In genomic region chr22:23670378-23671295, GRCh38 we compare ENCODE assay signal across 25 cellular contexts. TPM values are rescaled to one million over a fixed set of nuclear protein-coding genes. Genes with fewer than 3 reads are reported as not detected.
"Had no signal": no experiment of that assay in that cellular context is flagged by ENCODE, and none has a peak within 500 bp of the region (broad histone marks: within the 10 kb centered on the region; RNA-seq: fewer than 3 reads in every experiment).

No MANE protein-coding gene starts in this region.

- H3K9me3 ChIP-seq: heart right ventricle, mucosa of descending colon, stomach, testis had no signal

- H3K9me3 Mint-ChIP-seq: activated naive CD8-positive, alpha-beta T cell treated with anti-CD3 and anti-CD28 coated beads, Interleukin-2, amount 50 U/mL, for 24 hours; immature natural killer cell; type B pancreatic cell had no signal

- H3K27me3 Mint-ChIP-seq: activated naive CD4-positive, alpha-beta T cell treated with anti-CD3 and anti-CD28 coated beads, Interleukin-2, amount 10 ng/mL, durations not matched to agents 7 days and 5 days; activated naive CD8-positive, alpha-beta T cell treated with anti-CD3 and anti-CD28 coated beads, Interleukin-2, amount 50 U/mL, for 24 hours; naive B cell; type B pancreatic cell had no signal

- H3K36me3 Mint-ChIP-seq: naive B cell had no signal

- H3K4me3 ChIP-seq: heart right ventricle, mucosa of descending colon, stomach, testis had no signal

- H3K4me1 Mint-ChIP-seq: activated naive CD8-positive, alpha-beta T cell treated with anti-CD3 and anti-CD28 coated beads, Interleukin-2, amount 50 U/mL, for 24 hours; neural crest cell had no signal

- H3K27ac ChIP-seq: brain microvascular endothelial cell, heart right ventricle, stomach, testis had no signal

- H3K36me3 ChIP-seq: brain microvascular endothelial cell had no signal

- H3K27me3 ChIP-seq: brain microvascular endothelial cell, heart right ventricle, stomach, testis had no signal

- FAIRE-seq: endometrium, frontal cortex had no signal

- H3K4me1 ChIP-seq: testis had no signal

- H3K27ac Mint-ChIP-seq: activated naive CD4-positive, alpha-beta T cell treated with anti-CD3 and anti-CD28 coated beads, Interleukin-2, amount 10 ng/mL, durations not matched to agents 7 days and 5 days; activated naive CD8-positive, alpha-beta T cell treated with anti-CD3 and anti-CD28 coated beads, Interleukin-2, amount 50 U/mL, for 24 hours; immature natural killer cell; type B pancreatic cell had no signal

- DNase-seq: activated CD4-positive, alpha-beta T cell treated with anti-CD3 and anti-CD28 coated beads for 1 hour; activated CD8-positive, alpha-beta memory T cell treated with anti-CD3 and anti-CD28 coated beads for 24 hours; activated CD8-positive, alpha-beta memory T cell treated with anti-CD3 and anti-CD28 coated beads, Interleukin-2, amount 50 U/mL, for 48 hours; activated effector memory CD4-positive, alpha-beta T cell treated with Interleukin-2 at 50 U/mL for 16 hours; activated naive CD4-positive, alpha-beta T cell treated with anti-CD3 and anti-CD28 coated beads, Interleukin-2, amount 10 ng/mL, durations not matched to agents 7 days and 5 days; activated naive CD8-positive, alpha-beta T cell treated with anti-CD3 and anti-CD28 coated beads, Interleukin-2, amount 50 U/mL, for 24 hours; activated T-cell treated with anti-CD3 and anti-CD28 coated beads, Interleukin-2, amount 50 U/mL, for 48 hours; brain microvascular endothelial cell; central memory CD4-positive, alpha-beta T cell; cortex of kidney; erythroblast; heart right ventricle; immature natural killer cell; mesenchymal stem cell; naive B cell; retina; stomach; T-helper 1 cell; T-helper 9 cell; testis had no signal

- H3K4me3 Mint-ChIP-seq: activated naive CD4-positive, alpha-beta T cell treated with anti-CD3 and anti-CD28 coated beads, Interleukin-2, amount 10 ng/mL, durations not matched to agents 7 days and 5 days; activated naive CD8-positive, alpha-beta T cell treated with anti-CD3 and anti-CD28 coated beads, Interleukin-2, amount 50 U/mL, for 24 hours; immature natural killer cell; naive B cell; neural crest cell; type B pancreatic cell had no signal

RNA-seq across cellular contexts. Expression of gene RGL4, which starts 20.2 kb away (rescaled TPM):
- total RNA-seq: frontal cortex, neural crest cell had no signal

RNA-seq across cellular contexts. Expression of gene DRICH1, which starts 38.5 kb away (rescaled TPM):
- total RNA-seq: heart right ventricle, neural crest cell had no signal
- polyA plus RNA-seq: immature natural killer cell had no signal
